ENCODE assay signal across 1 cellular context in genomic region chr2:178315488-178315948, GRCh38.
A peak's percentile ranks its signal among the peaks of the same experiment; 100 is the strongest.
TF ChIP-seq lines count a peak whose summit lies in the region.

No MANE protein-coding gene starts in this region.

TF ChIP-seq in HEK293, 187 proteins besides CTCF, POLR2A, EP300 and RAD21 (continued from another document):
- peak; percentile 71 for TF ChIP-seq PRDM4 (tag by site-specific recombination; IDR thresholded peaks at IDR 0.05)
- no peak for TF ChIP-seq ZNF10 (tag by site-specific recombination; IDR thresholded peaks at IDR 0.05)
- no peak for TF ChIP-seq ZNF596 (tag by site-specific recombination; IDR thresholded peaks at IDR 0.05)
- no peak for TF ChIP-seq HOXD13 (CRISPR knock-in tag; IDR thresholded peaks at IDR 0.05; ENCODE audit: borderline replicate concordance)
- no peak; the same call in 1 of the 2 replicates for TF ChIP-seq ZNF24 (tag by site-specific recombination; IDR thresholded peaks at IDR 0.05)
- TF ChIP-seq ZNF341 (tag by site-specific recombination; IDR thresholded peaks at IDR 0.05; ENCODE audit: low read depth) = no peak
- peak; percentile 92 for TF ChIP-seq ZNF843 (tag by site-specific recombination; IDR thresholded peaks at IDR 0.05)
- no peak for TF ChIP-seq ZNF701 (tag by site-specific recombination; IDR thresholded peaks at IDR 0.05)
- TF ChIP-seq YY2 (tag by site-specific recombination; IDR thresholded peaks at IDR 0.05) = no peak
- peak; percentile 91 for TF ChIP-seq TRIM28 (IDR thresholded peaks at IDR 0.05; ENCODE audit: borderline replicate concordance, low read length)
- TF ChIP-seq ZNF510 (tag by site-specific recombination; IDR thresholded peaks at IDR 0.05; ENCODE audit: insufficient replicate concordance) = no peak
- TF ChIP-seq ZNF184 (tag by site-specific recombination; IDR thresholded peaks at IDR 0.05) = no peak
- no peak for TF ChIP-seq ZSCAN5A (tag by site-specific recombination; IDR thresholded peaks at IDR 0.05)
- no peak for TF ChIP-seq ZNF146 (tag by site-specific recombination; IDR thresholded peaks at IDR 0.05)
- no peak for TF ChIP-seq ZSCAN16 (tag by site-specific recombination; IDR thresholded peaks at IDR 0.05)
- no peak for TF ChIP-seq ZNF26 (tag by site-specific recombination; IDR thresholded peaks at IDR 0.05)
- TF ChIP-seq ZSCAN30 (tag by site-specific recombination; IDR thresholded peaks at IDR 0.05) = no peak
- no peak for TF ChIP-seq ZBTB20 (tag by site-specific recombination; IDR thresholded peaks at IDR 0.05)
- peak; percentile 45; the same call in 1 of the 2 replicates for TF ChIP-seq OSR2 (tag by site-specific recombination; IDR thresholded peaks at IDR 0.05)
- TF ChIP-seq SP7 (tag by site-specific recombination; IDR thresholded peaks at IDR 0.05) = 0 out of 2 replicates have a peak, but pooled peaks have one; percentile 20
- TF ChIP-seq ZNF692 (tag by site-specific recombination; IDR thresholded peaks at IDR 0.05) = no peak
- no peak for TF ChIP-seq ZNF449 (tag by site-specific recombination; IDR thresholded peaks at IDR 0.05)
- peak; percentile 95 for TF ChIP-seq FEZF1 (tag by site-specific recombination; IDR thresholded peaks at IDR 0.05)
- peak; percentile 56 for TF ChIP-seq ZXDB (tag by site-specific recombination; IDR thresholded peaks at IDR 0.05)
- TF ChIP-seq AEBP2 (tag by site-specific recombination; IDR thresholded peaks at IDR 0.05; ENCODE audit: borderline replicate concordance) = no peak
- TF ChIP-seq TSHZ1 (tag by site-specific recombination; IDR thresholded peaks at IDR 0.05; ENCODE audit: borderline replicate concordance) = no peak
- TF ChIP-seq ZNF19 (tag by site-specific recombination; IDR thresholded peaks at IDR 0.05; ENCODE audit: low read depth) = no peak
- TF ChIP-seq ZBTB1 (tag by site-specific recombination; IDR thresholded peaks at IDR 0.05) = no peak
- TF ChIP-seq ZNF600 (tag by site-specific recombination; IDR thresholded peaks at IDR 0.05) = peak; percentile 15; the same call in 1 of the 2 replicates
